Comparison of ENCODE assay signal across 9 cellular contexts in genomic region chr12:102957339-102958050, GRCh38. TPM values are rescaled to one million over a fixed set of nuclear protein-coding genes. Genes with fewer than 3 reads are reported as not detected.
A peak's percentile ranks its signal among the peaks of the same experiment; 100 is the strongest.
DNase-seq lines count a peak whose midpoint lies in the region; ATAC-seq and TF ChIP-seq lines count a peak whose summit lies in the region.
"Had no signal": no experiment of that assay in that cellular context is flagged by ENCODE, and none has a peak within 500 bp of the region (broad histone marks: within the 10 kb centered on the region; RNA-seq: fewer than 3 reads in every experiment).

TSS of gene ASCL1 (plus strand) at chr12:102957674. CDS start at chr12:102958245, 571 bp downstream.

- H4K20me1 ChIP-seq in osteoblast (ENCODE audit: insufficient read depth, low read length), result no peaks in the 10 kb centered on the region

- no peak for TF ChIP-seq EP300 in esophagus muscularis mucosa (IDR thresholded peaks at IDR 0.05)

- H3K4me1 ChIP-seq in esophagus muscularis mucosa (peaks cover 9 to 36% (median 36%) of the 10 kb centered on the region in 4 donors), osteoblast (ENCODE audit: insufficient read depth, low read length) (no peaks in the 10 kb centered on the region)

- peak within 1 kb of the TSS; percentile 47 to 54 (median 50) for H3K4me3 ChIP-seq in esophagus muscularis mucosa
- H3K4me3 ChIP-seq in osteoblast (ENCODE audit: insufficient read depth, low read length), result peak within 1 kb of the TSS; percentile 55

- peaks cover 0 to 98% (median 39%) of the 10 kb centered on the region in 4 donors for H3K27me3 ChIP-seq in esophagus muscularis mucosa
- H3K27me3 ChIP-seq in osteoblast (ENCODE audit: insufficient read depth, low read length), result peaks cover 53% of the 10 kb centered on the region

- TF ChIP-seq CTCF in GM10248 (IDR thresholded peaks at IDR 0.05; ENCODE audit: control extremely low read depth, extremely low read depth, low read depth, missing control alignments) (peak; percentile 9), esophagus muscularis mucosa (IDR thresholded peaks at IDR 0.05) (no peak), osteoblast (IDR thresholded peaks at IDR 0.05; ENCODE audit: extremely low read depth, low read depth, low read length) (no peak)

- no peaks in the 10 kb centered on the region for H3K9me3 ChIP-seq in esophagus muscularis mucosa
- no peaks in the 10 kb centered on the region for H3K9me3 ChIP-seq in osteoblast (ENCODE audit: low read depth, low read length)

- CTCF ChIA-PET in GM10248 (lab: Yijun Ruan, JAX), result interaction anchor here (1.0 kb wide), 1 partner anchor 74 kb away, joined by 3 read pairs; no protein-coding TSS in a partner anchor

- no peaks in the 10 kb centered on the region for H3K36me3 ChIP-seq in esophagus muscularis mucosa
- no peaks in the 10 kb centered on the region for H3K36me3 ChIP-seq in osteoblast (ENCODE audit: insufficient read depth, low read length)

- POLR2A ChIA-PET in GM10248 (lab: Yijun Ruan, JAX), result interaction anchor here (0.6 kb wide), 1 partner anchor 19 kb away, joined by 3 read pairs; no protein-coding TSS in a partner anchor

- WGBS in esophagus muscularis mucosa, result under 1% methylated on average over 52 of the region's 52 CpGs

- no peak for TF ChIP-seq POLR2A in esophagus muscularis mucosa (IDR thresholded peaks at IDR 0.05; ENCODE audit: low read depth)

- H3K4me2 ChIP-seq in osteoblast (ENCODE audit: insufficient read depth, low read length), result peak within 1 kb of the TSS; percentile 51

- no peaks in the 10 kb centered on the region for H3K79me2 ChIP-seq in osteoblast (ENCODE audit: insufficient read depth, low read length)

- H2AFZ ChIP-seq in osteoblast (ENCODE audit: low read length), result no peak within 1 kb of the TSS

- ATAC-seq in HG02884 (IDR thresholded peaks at IDR 0.05; ENCODE audit: unreplicated experiment) (peak; percentile 35), GM19397 (IDR thresholded peaks at IDR 0.05; ENCODE audit: unreplicated experiment) (no peak), GM19023 (IDR thresholded peaks at IDR 0.05; ENCODE audit: unreplicated experiment) (no peak)

- no peak within 1 kb of the TSS for H3K27ac ChIP-seq in esophagus muscularis mucosa (replicated peaks in 1 of 4)
- no peak within 1 kb of the TSS for H3K27ac ChIP-seq in osteoblast (ENCODE audit: low read depth, low read length)

- DNase-seq in GM10248 (ENCODE audit: extremely low spot score), result peak; percentile 62
- DNase-seq in RPMI7951 (ENCODE audit: low read depth), result peak; percentile 3
- no peak for DNase-seq in esophagus muscularis mucosa (ENCODE audit: extremely low spot score)
- peak; percentile 78 for DNase-seq in osteoblast (ENCODE audit: insufficient read length, low spot score, missing footprints)
- DNase-seq in GOT3 (lab: John Stamatoyannopoulos, UW), result no peak

- intact Hi-C loops in esophagus muscularis mucosa (cut with DNase I), result no loop called here

RNA-seq across cellular contexts. Expression of gene ASCL1, which starts in this region (rescaled TPM):
- total RNA-seq in RPMI7951 (2014; rRNA removed; shearing (Covaris generic)), result not detected in 2 replicates
- total RNA-seq in esophagus muscularis mucosa (under 1 TPM in 1 of 4 donors, not detected in 3; 0.17 TPM), osteoblast (not detected in 2 replicates)
- total RNA-seq: T-helper 1 cell treated with Interleukin-12 subunit alpha and Interleukin-12 subunit beta and Interleukin-4 antibody, amounts not matched to agents 30 ng/mL and 1 ng/mL, for 36 hours had no signal

Comparison
In these comparisons a context has a peak if more than half of its experiments do, and no peak if none do; other contexts are left out.
1. Peak in DNase-seq in RPMI7951; RNA of the gene not detected or under 1 TPM.
2. Peak in DNase-seq, H3K4me3 ChIP-seq and H3K4me2 ChIP-seq in osteoblast; RNA of the gene not detected or under 1 TPM.